Comparison of ENCODE assay signal across 15 cellular contexts in genomic region chr14:36111822-36112583, GRCh38.
DNase-seq lines count a peak whose midpoint lies in the region; ATAC-seq and TF ChIP-seq lines count a peak whose summit lies in the region.
"Had no signal": no experiment of that assay in that cellular context is flagged by ENCODE, and none has a peak within 500 bp of the region (broad histone marks: within the 10 kb centered on the region; RNA-seq: fewer than 3 reads in every experiment).

No MANE protein-coding gene starts in this region.

- no peak overlapping the region for H3K9ac ChIP-seq in OCI-LY3 (ENCODE audit: low read length)

- peak overlapping the region; percentile 57 for H3K4me2 ChIP-seq in OCI-LY3 (ENCODE audit: low read length)

- H3K9me3 ChIP-seq in OCI-LY3 (ENCODE audit: insufficient read depth, low read length): no peaks in the 10 kb centered on the region
- H3K9me3 ChIP-seq: Caco-2 had no signal

- peak; percentile 64 for ATAC-seq in GM18511 (IDR thresholded peaks at IDR 0.05; ENCODE audit: unreplicated experiment)
- ATAC-seq in HG02623 (IDR thresholded peaks at IDR 0.05; ENCODE audit: unreplicated experiment): peak; percentile 63
- no peak for ATAC-seq in HG03469 (IDR thresholded peaks at IDR 0.05; ENCODE audit: unreplicated experiment)
- no peak for ATAC-seq in GM21367 (IDR thresholded peaks at IDR 0.05; ENCODE audit: unreplicated experiment)

- H2AFZ ChIP-seq in OCI-LY3 (ENCODE audit: low read depth, low read length): no peak overlapping the region

- no peaks in the 10 kb centered on the region for H4K20me1 ChIP-seq in OCI-LY3 (ENCODE audit: insufficient read depth, low read length)

- H3K4me3 ChIP-seq in OCI-LY3 (ENCODE audit: low read length): peak overlapping the region; percentile 29; the same call in 1 of the 2 replicates

- peaks cover 44% of the 10 kb centered on the region for H3K27me3 ChIP-seq in OCI-LY3 (ENCODE audit: low read depth, low read length)

- peak overlapping the region; percentile 18 for H3K27ac ChIP-seq in OCI-LY3 (ENCODE audit: low read length)
- H3K27ac ChIP-seq: 22Rv1 had no signal

- no peak for TF ChIP-seq CTCF in OCI-LY3 (IDR thresholded peaks at IDR 0.05; ENCODE audit: low read depth, low read length)

- H3K79me2 ChIP-seq in OCI-LY3 (ENCODE audit: low read length): no peaks in the 10 kb centered on the region

- peaks cover 27% of the 10 kb centered on the region for H3K4me1 ChIP-seq in OCI-LY3 (ENCODE audit: low read length)
- H3K4me1 ChIP-seq: Caco-2 had no signal

- DNase-seq in SHP77 treated with DMSO at 0.1 percent for 48 hours (lab: John Stamatoyannopoulos, UW) (peak; percentile 12), SHP77 (lab: John Stamatoyannopoulos, UW) (no peak), amygdala (lab: John Stamatoyannopoulos, UW) (no peak)
- DNase-seq: Caco-2; CD8-positive, alpha-beta memory T cell; HCEC 1CT; IMR-90; Kasumi-1; KBM-7 had no signal

- H3K36me3 ChIP-seq in OCI-LY3 (replicated peaks; ENCODE audit: low read depth, low read length): no peaks in the 10 kb centered on the region

Comparison
In these comparisons a context has a peak if more than half of its experiments do, and no peak if none do; other contexts are left out.
1. ATAC-seq: peak in GM18511 (single experiment) and HG02623 (single experiment); none in HG03469 (single experiment) and GM21367 (single experiment).